ENCODE assay signal across 1 cellular context in the genomic region with DNA sequence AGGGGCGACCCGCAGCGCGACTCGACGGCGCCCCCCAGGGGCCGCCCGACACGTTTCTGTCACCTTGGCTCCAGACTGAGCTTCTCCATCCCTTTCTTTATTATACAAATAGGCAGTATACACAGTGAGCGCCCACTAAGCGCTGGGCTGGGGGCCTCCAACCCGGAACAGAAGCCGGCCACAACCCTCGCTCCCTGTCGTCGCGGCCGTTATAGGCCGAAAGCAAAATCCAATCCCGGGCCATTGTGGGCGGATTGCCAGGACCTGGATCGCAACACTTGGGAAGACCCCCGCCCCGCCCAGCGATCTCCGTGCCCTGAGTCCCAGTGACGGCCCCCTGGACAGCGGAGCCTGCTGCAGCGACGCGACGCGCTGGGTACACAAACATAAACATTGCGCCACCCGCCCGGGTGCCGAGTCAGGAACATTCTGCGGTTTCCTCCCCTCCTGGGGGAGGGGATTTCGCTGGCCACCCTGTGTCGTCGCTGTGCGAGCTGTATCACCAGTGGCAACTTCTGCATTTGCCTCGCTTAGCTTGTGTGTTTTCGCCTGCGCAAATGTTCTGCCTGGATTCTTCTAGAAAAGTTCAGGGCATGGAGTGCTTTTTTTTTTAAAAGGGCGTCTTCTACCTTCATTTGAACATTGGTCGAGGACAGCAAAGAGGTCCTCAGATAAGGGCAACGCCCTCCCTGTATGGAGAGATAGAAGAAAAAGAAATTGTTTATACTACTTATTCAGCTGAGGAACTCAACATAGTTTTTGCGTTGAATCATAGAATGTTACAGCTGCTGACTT.
TF ChIP-seq lines count a peak whose summit lies in the region.

No MANE protein-coding gene starts in this region.

TF ChIP-seq in K562, 482 proteins besides CTCF, POLR2A, EP300 and RAD21 (continued from another document and continues in another):
- TF ChIP-seq RBM14 (IDR thresholded peaks at IDR 0.05; ENCODE audit: borderline replicate concordance, insufficient read depth, low read depth, low read length) (no peak), KDM5B (IDR thresholded peaks at IDR 0.05; ENCODE audit: insufficient replicate concordance, low read depth, low read length) (peak; percentile 45), MTF1 (CRISPR knock-in tag; IDR thresholded peaks at IDR 0.05; ENCODE audit: borderline replicate concordance) (no peak), SLC30A9 (CRISPR knock-in tag; IDR thresholded peaks at IDR 0.05) (no peak), PTBP1 (IDR thresholded peaks at IDR 0.05; ENCODE audit: low read depth, low read length) (no peak), TBP (optimal IDR thresholded peaks at IDR 0.05; ENCODE audit: low read depth, low read length) (no peak), ZNF766 (CRISPR knock-in tag; conservative IDR thresholded peaks at IDR 0.05) (peak; percentile 63), SIRT6 (IDR thresholded peaks at IDR 0.05; ENCODE audit: low read depth, low read length) (no peak), CSDE1 (IDR thresholded peaks at IDR 0.05) (no peak), PML (IDR thresholded peaks at IDR 0.05; ENCODE audit: low read length) (no peak), TSC22D4 (tag; IDR thresholded peaks at IDR 0.05) (no peak), ZNF140 (CRISPR knock-in tag; IDR thresholded peaks at IDR 0.05) (no peak), MBD2 (IDR thresholded peaks at IDR 0.05; ENCODE audit: borderline replicate concordance, low read depth) (peak; percentile 36; the same call in 1 of the 2 replicates), ZBTB12 (CRISPR knock-in tag; IDR thresholded peaks at IDR 0.05) (peak; percentile 30; the same call in 1 of the 2 replicates), HOXB6 (CRISPR knock-in tag; IDR thresholded peaks at IDR 0.05; ENCODE audit: borderline replicate concordance) (no peak), CXXC5 (CRISPR knock-in tag; IDR thresholded peaks at IDR 0.05) (peak; percentile 90), HDAC1 (IDR thresholded peaks at IDR 0.05) (peak in 1 of 2 experiments; percentile 77; a peak in 1 of 4 replicates), CCAR2 (IDR thresholded peaks at IDR 0.05; ENCODE audit: low read depth, low read length) (no peak), GTF2A2 (tag; IDR thresholded peaks at IDR 0.05) (no peak), ZSCAN32 (CRISPR knock-in tag; IDR thresholded peaks at IDR 0.05) (no peak), DMBX1 (CRISPR knock-in tag; IDR thresholded peaks at IDR 0.05; ENCODE audit: borderline replicate concordance) (no peak), MECOM (CRISPR knock-in tag; IDR thresholded peaks at IDR 0.05) (no peak), ZNF75A (CRISPR knock-in tag; IDR thresholded peaks at IDR 0.05) (no peak), HIVEP1 (CRISPR knock-in tag; IDR thresholded peaks at IDR 0.05) (no peak), CREM (IDR thresholded peaks at IDR 0.05; ENCODE audit: low read depth) (peak; percentile 85), HNRNPLL (IDR thresholded peaks at IDR 0.05; ENCODE audit: low read depth, low read length, poor library complexity, severe bottlenecking) (peak; percentile 76), ZBTB7A (IDR thresholded peaks at IDR 0.05; ENCODE audit: borderline replicate concordance, control insufficient read depth, low read depth, low read length) (peak; percentile 69), XRCC3 (IDR thresholded peaks at IDR 0.05) (no peak), PHTF2 (CRISPR knock-in tag; IDR thresholded peaks at IDR 0.05) (no peak), NKRF (IDR thresholded peaks at IDR 0.05; ENCODE audit: borderline replicate concordance) (0 out of 2 replicates have a peak, but pooled peaks have one; percentile 16), SIN3A (IDR thresholded peaks at IDR 0.05; ENCODE audit: borderline replicate concordance in 2 of 2, control insufficient read depth in 1 of 2, low read depth in 2 of 2, low read length in 2 of 2) (peak in 1 of 2 experiments; percentile 19; a peak in 1 of 4 replicates), NCOA2 (IDR thresholded peaks at IDR 0.05; ENCODE audit: partially characterized antibody in 2 of 2) (no peak), U2AF1 (optimal IDR thresholded peaks at IDR 0.05; ENCODE audit: low read depth, low read length) (no peak), ZNF174 (CRISPR knock-in tag; IDR thresholded peaks at IDR 0.05) (no peak), KLF1 (tag; IDR thresholded peaks at IDR 0.05) (peak; percentile 91), ELF4 (CRISPR knock-in tag; IDR thresholded peaks at IDR 0.05) (no peak), SMAD2 (IDR thresholded peaks at IDR 0.05; ENCODE audit: low read depth, low read length) (no peak), ZNF592 (IDR thresholded peaks at IDR 0.05) (no peak; the same call in 1 of the 2 replicates), NEUROD1 (IDR thresholded peaks at IDR 0.05; ENCODE audit: borderline replicate concordance, low read depth, low read length, partially characterized antibody) (peak; percentile 79), NFYB (IDR thresholded peaks at IDR 0.05; ENCODE audit: extremely low read depth, insufficient read length) (no peak), ASH1L (IDR thresholded peaks at IDR 0.05; ENCODE audit: borderline replicate concordance, low read depth, partially characterized antibody) (no peak), ILK (tag; IDR thresholded peaks at IDR 0.05; ENCODE audit: borderline replicate concordance, low read depth) (no peak), FOXJ3 (CRISPR knock-in tag; IDR thresholded peaks at IDR 0.05) (peak; percentile 92), ATF7 (IDR thresholded peaks at IDR 0.05) (peak; percentile 87), ELF2 (CRISPR knock-in tag; IDR thresholded peaks at IDR 0.05) (no peak), ARNT (IDR thresholded peaks at IDR 0.05) (no peak), GTF2B (IDR thresholded peaks at IDR 0.05; ENCODE audit: extremely low read depth, insufficient read length) (no peak), ZNF133 (CRISPR knock-in tag; IDR thresholded peaks at IDR 0.05) (no peak), BRD9 (IDR thresholded peaks at IDR 0.05; ENCODE audit: low read depth, partially characterized antibody) (no peak), MCM3 (IDR thresholded peaks at IDR 0.05) (no peak), FOXK1 (CRISPR knock-in tag; IDR thresholded peaks at IDR 0.05; ENCODE audit: borderline replicate concordance) (peak; percentile 71; the same call in 1 of the 2 replicates), SMARCA5 (IDR thresholded peaks at IDR 0.05) (peak; percentile 55; the same call in 1 of the 2 replicates), ZNF324 (CRISPR knock-in tag; IDR thresholded peaks at IDR 0.05) (no peak), ZSCAN29 (IDR thresholded peaks at IDR 0.05) (no peak), NBN (IDR thresholded peaks at IDR 0.05; ENCODE audit: low read depth) (peak; percentile 51; the same call in 1 of the 2 replicates), SMARCC2 (IDR thresholded peaks at IDR 0.05; ENCODE audit: low read depth) (peak; percentile 61), DDX20 (tag; IDR thresholded peaks at IDR 0.05; ENCODE audit: low read depth) (no peak), U2AF2 (optimal IDR thresholded peaks at IDR 0.05; ENCODE audit: low read depth, low read length) (no peak), TRIM24 (IDR thresholded peaks at IDR 0.05) (peak in 1 of 2 experiments; percentile 82; a peak in 2 of 4 replicates)
- TF ChIP-seq, protein P1, sequence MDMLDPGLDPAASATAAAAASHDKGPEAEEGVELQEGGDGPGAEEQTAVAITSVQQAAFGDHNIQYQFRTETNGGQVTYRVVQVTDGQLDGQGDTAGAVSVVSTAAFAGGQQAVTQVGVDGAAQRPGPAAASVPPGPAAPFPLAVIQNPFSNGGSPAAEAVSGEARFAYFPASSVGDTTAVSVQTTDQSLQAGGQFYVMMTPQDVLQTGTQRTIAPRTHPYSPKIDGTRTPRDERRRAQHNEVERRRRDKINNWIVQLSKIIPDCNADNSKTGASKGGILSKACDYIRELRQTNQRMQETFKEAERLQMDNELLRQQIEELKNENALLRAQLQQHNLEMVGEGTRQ (CRISPR knock-in tag; IDR thresholded peaks at IDR 0.05): no peak
- TF ChIP-seq, protein P2, sequence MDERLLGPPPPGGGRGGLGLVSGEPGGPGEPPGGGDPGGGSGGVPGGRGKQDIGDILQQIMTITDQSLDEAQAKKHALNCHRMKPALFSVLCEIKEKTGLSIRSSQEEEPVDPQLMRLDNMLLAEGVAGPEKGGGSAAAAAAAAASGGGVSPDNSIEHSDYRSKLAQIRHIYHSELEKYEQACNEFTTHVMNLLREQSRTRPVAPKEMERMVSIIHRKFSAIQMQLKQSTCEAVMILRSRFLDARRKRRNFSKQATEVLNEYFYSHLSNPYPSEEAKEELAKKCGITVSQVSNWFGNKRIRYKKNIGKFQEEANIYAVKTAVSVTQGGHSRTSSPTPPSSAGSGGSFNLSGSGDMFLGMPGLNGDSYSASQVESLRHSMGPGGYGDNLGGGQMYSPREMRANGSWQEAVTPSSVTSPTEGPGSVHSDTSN (CRISPR knock-in tag; IDR thresholded peaks at IDR 0.05; ENCODE audit: low read depth): no peak
- TF ChIP-seq, protein P2 (tag; conservative IDR thresholded peaks at IDR 0.05; ENCODE audit: low read depth): no peak
- TF ChIP-seq, protein P3, sequence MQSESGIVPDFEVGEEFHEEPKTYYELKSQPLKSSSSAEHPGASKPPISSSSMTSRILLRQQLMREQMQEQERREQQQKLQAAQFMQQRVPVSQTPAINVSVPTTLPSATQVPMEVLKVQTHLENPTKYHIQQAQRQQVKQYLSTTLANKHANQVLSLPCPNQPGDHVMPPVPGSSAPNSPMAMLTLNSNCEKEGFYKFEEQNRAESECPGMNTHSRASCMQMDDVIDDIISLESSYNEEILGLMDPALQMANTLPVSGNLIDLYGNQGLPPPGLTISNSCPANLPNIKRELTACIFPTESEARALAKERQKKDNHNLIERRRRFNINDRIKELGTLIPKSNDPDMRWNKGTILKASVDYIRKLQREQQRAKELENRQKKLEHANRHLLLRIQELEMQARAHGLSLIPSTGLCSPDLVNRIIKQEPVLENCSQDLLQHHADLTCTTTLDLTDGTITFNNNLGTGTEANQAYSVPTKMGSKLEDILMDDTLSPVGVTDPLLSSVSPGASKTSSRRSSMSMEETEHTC (IDR thresholded peaks at IDR 0.05): no peak
